Comparison of ENCODE assay signal across 1 cellular context in genomic region chr6:107459283-107460073, GRCh38.
TF ChIP-seq lines count a peak whose summit lies in the region.

Gene PDSS2, minus strand, starts transcription at chr6:107459564. Its CDS starts 279 bp downstream, at chr6:107459285.

TF ChIP-seq in GM12878, 131 proteins besides CTCF, POLR2A, EP300 and RAD21 (continued from another document and continues in another):
- TF ChIP-seq ZBTB11 (CRISPR knock-in tag; IDR thresholded peaks at IDR 0.05) (no peak), ZNF622 (IDR thresholded peaks at IDR 0.05) (no peak), RB1 (IDR thresholded peaks at IDR 0.05; ENCODE audit: borderline replicate concordance) (peak; percentile 22; the same call in 1 of the 2 replicates), PRDM15 (CRISPR knock-in tag; IDR thresholded peaks at IDR 0.05) (no peak), IRF3 (IDR thresholded peaks at IDR 0.05) (no peak), ZNF384 (IDR thresholded peaks at IDR 0.05; ENCODE audit: borderline replicate concordance, low read depth, low read length) (peak; percentile 22; the same call in 1 of the 2 replicates), ZNF207 (IDR thresholded peaks at IDR 0.05; ENCODE audit: borderline replicate concordance) (no peak), ZNF592 (IDR thresholded peaks at IDR 0.05) (no peak), YY1 (IDR thresholded peaks at IDR 0.05; ENCODE audit: low read depth, low read length) (peak; percentile 98), ZNF217 (IDR thresholded peaks at IDR 0.05) (no peak), POLR2AphosphoS2 (IDR thresholded peaks at IDR 0.05; ENCODE audit: low read depth, low read length) (peak; percentile 83), ZBTB4 (CRISPR knock-in tag; IDR thresholded peaks at IDR 0.05) (no peak), MTA2 (IDR thresholded peaks at IDR 0.05; ENCODE audit: low read depth) (peak; percentile 58; the same call in 1 of the 2 replicates), MTA3 (IDR thresholded peaks at IDR 0.05; ENCODE audit: borderline replicate concordance, low read length) (peak; percentile 65; the same call in 1 of the 2 replicates), SMAD1 (IDR thresholded peaks at IDR 0.05; ENCODE audit: low read depth, partially characterized antibody) (no peak), STAT1 (conservative IDR thresholded peaks at IDR 0.05) (0 out of 2 replicates have a peak, but pooled peaks have one; percentile 42), KLF5 (IDR thresholded peaks at IDR 0.05; ENCODE audit: partially characterized antibody) (no peak), TCF7 (IDR thresholded peaks at IDR 0.05; ENCODE audit: borderline replicate concordance) (0 out of 2 replicates have a peak, but pooled peaks have one; percentile 9), HDGF (IDR thresholded peaks at IDR 0.05) (no peak), USF2 (IDR thresholded peaks at IDR 0.05; ENCODE audit: borderline replicate concordance, low read depth, low read length) (no peak), NBN (IDR thresholded peaks at IDR 0.05) (peak; percentile 42; the same call in 1 of the 2 replicates), JUND (IDR thresholded peaks at IDR 0.05; ENCODE audit: low read depth, low read length) (no peak), NFIC (IDR thresholded peaks at IDR 0.05; ENCODE audit: low read depth, low read length) (no peak), GABPA (IDR thresholded peaks at IDR 0.05; ENCODE audit: low read depth) (no peak), HDAC2 (IDR thresholded peaks at IDR 0.05) (no peak), RAD51 (IDR thresholded peaks at IDR 0.05) (no peak), ZBTB33 (IDR thresholded peaks at IDR 0.05) (no peak), MYC (IDR thresholded peaks at IDR 0.05; ENCODE audit: insufficient read depth, insufficient read length, insufficient replicate concordance, low read length, severe bottlenecking) (no peak), ASH2L (IDR thresholded peaks at IDR 0.05; ENCODE audit: borderline replicate concordance, low read depth) (no peak), CBX5 (IDR thresholded peaks at IDR 0.05; ENCODE audit: low read depth) (no peak; the same call in 1 of the 2 replicates), SREBF1 (IDR thresholded peaks at IDR 0.05; ENCODE audit: low read length) (no peak), DPF2 (IDR thresholded peaks at IDR 0.05) (peak; percentile 50; the same call in 1 of the 2 replicates), HCFC1 (IDR thresholded peaks at IDR 0.05; ENCODE audit: low read length) (peak; percentile 62), EZH2 (IDR thresholded peaks at IDR 0.05; ENCODE audit: borderline replicate concordance, control insufficient read depth, low read depth, low read length) (no peak), ESRRA (IDR thresholded peaks at IDR 0.05; ENCODE audit: low read length) (no peak), POLR2AphosphoS5 (IDR thresholded peaks at IDR 0.05; ENCODE audit: low read length) (peak; percentile 96), CBX3 (IDR thresholded peaks at IDR 0.05; ENCODE audit: borderline replicate concordance, low read depth) (no peak), MXI1 (IDR thresholded peaks at IDR 0.05; ENCODE audit: low read depth, low read length) (peak; percentile 69), ETV6 (conservative IDR thresholded peaks at IDR 0.05 in 1 of 2, IDR thresholded peaks at IDR 0.05 in 1 of 2; ENCODE audit: borderline replicate concordance in 1 of 2, low read depth in 1 of 2) (0 out of 4 replicates have a peak, but pooled peaks of 1 of the 2 experiments have one; percentile 24), EED (IDR thresholded peaks at IDR 0.05; ENCODE audit: low read depth) (no peak), TBL1XR1 (IDR thresholded peaks at IDR 0.05; ENCODE audit: low read depth, low read length) (peak; percentile 72), TARDBP (IDR thresholded peaks at IDR 0.05; ENCODE audit: borderline replicate concordance) (no peak), TCF3 (IDR thresholded peaks at IDR 0.05; ENCODE audit: borderline replicate concordance, insufficient read depth, low read depth, low read length) (no peak), EGR1 (IDR thresholded peaks at IDR 0.05; ENCODE audit: borderline replicate concordance in 1 of 2, low read depth in 2 of 2, low read length in 2 of 2) (peak; percentile 63 to 100), PAX5 (IDR thresholded peaks at IDR 0.05; ENCODE audit: borderline replicate concordance, low read depth, low read length) (no peak)
